ENCODE assay signal across 9 cellular contexts in genomic region chrX:47358387-47359065, GRCh38. TPM values are rescaled to one million over a fixed set of nuclear protein-coding genes. Genes with fewer than 3 reads are reported as not detected.
DNase-seq lines count a peak whose midpoint lies in the region; ATAC-seq, FAIRE-seq and TF ChIP-seq lines count a peak whose summit lies in the region.
"Had no signal": no experiment of that assay in that cellular context is flagged by ENCODE, and none has a peak within 500 bp of the region (broad histone marks: within the 10 kb centered on the region; RNA-seq: fewer than 3 reads in every experiment).

No MANE protein-coding gene starts in this region.

- TF ChIP-seq POLR2A in right lobe of liver (IDR thresholded peaks at IDR 0.05), result no peak
- no peak for TF ChIP-seq POLR2A in HepG2 (IDR thresholded peaks at IDR 0.05; ENCODE audit: insufficient read depth in 1 of 2, low read depth in 2 of 2, low read length in 2 of 2)

- peaks cover under 1% of the 10 kb centered on the region for H3K36me3 Mint-ChIP-seq in nephron (ENCODE audit: low read depth)

- CTCF ChIA-PET in HepG2 (lab: Yijun Ruan, JAX; ENCODE audit: low intra/inter-chr PET ratio, low total read pairs), result no interaction called here

- no TSS peak for BruUV-seq in HepG2 (replicated peaks; lab: Mats Ljungman, UMichigan)

- peaks cover 17% of the 10 kb centered on the region for H3K9me3 Mint-ChIP-seq in nephron

- H3K27ac ChIP-seq in right lobe of liver (no peak overlapping the region), HepG2 (ENCODE audit: extremely low read length, insufficient read depth, low read length) (no peak overlapping the region)

- ATAC-seq in right lobe of liver (no peak), esophagus mucosa (no peak), HepG2 (no peak)
- ATAC-seq: Panc1 had no signal

- intact Hi-C loops in right lobe of liver (cut with DNase I), result no loop called here
- intact Hi-C loops in HepG2 (cut with micrococcal nuclease; ENCODE audit: unreplicated experiment), result no loop called here

- no peak overlapping the region for H3K4me2 ChIP-seq in HepG2 (ENCODE audit: low read depth, low read length)

- in situ Hi-C loops in HepG2 (cut with HindIII; ENCODE audit: extremely low pct_ligation_motif_present, low pct_unique_long_range_greater_than_20kb), result no loop called here

- H3K27me3 Mint-ChIP-seq in nephron (ENCODE audit: low read depth), result peaks cover 4% of the 10 kb centered on the region
- H3K27me3 Mint-ChIP-seq: progenitor cell of endocrine pancreas had no signal

- TF ChIP-seq CTCF in nephron (IDR thresholded peaks at IDR 0.05; ENCODE audit: unreplicated experiment in 3 of 3) (no peak), right lobe of liver (IDR thresholded peaks at IDR 0.05) (no peak), HepG2 (CRISPR knock-in tag; IDR thresholded peaks at IDR 0.05) (no peak)

- H2AFZ ChIP-seq in HepG2 (ENCODE audit: low read length), result no peak overlapping the region

- H3K79me2 ChIP-seq in HepG2 (ENCODE audit: insufficient read depth, low read length), result no peaks in the 10 kb centered on the region

- H3K27ac Mint-ChIP-seq in nephron, result peak overlapping the region; percentile 8 to 35 (median 21)
- H3K27ac Mint-ChIP-seq: progenitor cell of endocrine pancreas had no signal

- POLR2A ChIA-PET in HepG2 (lab: Yijun Ruan, JAX), result no interaction called here

- peaks cover 13% of the 10 kb centered on the region for H3K4me1 Mint-ChIP-seq in nephron

- TF ChIP-seq EP300 in HepG2 (IDR thresholded peaks at IDR 0.05; ENCODE audit: low read depth in 2 of 2, low read length in 2 of 2) (no peak), HepG2 (CRISPR knock-in tag; IDR thresholded peaks at IDR 0.05; ENCODE audit: borderline replicate concordance) (no peak)

- FAIRE-seq in HepG2 (lab: Jason Lieb, UNC), result no peak

- H3K4me3 ChIP-seq in right lobe of liver, result no peak overlapping the region
- H3K4me3 ChIP-seq in HepG2 (replicated peaks in 1 of 3; ENCODE audit: insufficient read depth in 1 of 3, low read depth in 2 of 3, low read length in 3 of 3), result no peak overlapping the region

- TF ChIP-seq RAD21 in HepG2 (CRISPR knock-in tag; IDR thresholded peaks at IDR 0.05), result no peak

- 19% methylated on average over 5 of the region's 5 CpGs for WGBS in right lobe of liver (ENCODE audit: insufficient coverage, low coverage, low lambda C conversion rate, missing lambda C conversion rate)
- WGBS in HepG2 (ENCODE audit: low lambda C conversion rate), result 57% methylated on average over 2 of the region's 5 CpGs

- H3K4me1 ChIP-seq in right lobe of liver, result no peaks in the 10 kb centered on the region
- H3K4me1 ChIP-seq in HepG2 (ENCODE audit: insufficient read depth, low read length), result peaks cover 18% of the 10 kb centered on the region

- no peaks in the 10 kb centered on the region for H3K27me3 ChIP-seq in right lobe of liver
- no peaks in the 10 kb centered on the region for H3K27me3 ChIP-seq in HepG2 (ENCODE audit: control insufficient read depth in 1 of 2, insufficient read depth in 2 of 2, low read length in 2 of 2)

- DNase-seq in EH (ENCODE audit: low read depth) (peak; percentile 6), OCI-M1 (lab: John Stamatoyannopoulos, UW) (peak; percentile 0), activated T-helper 1 cell treated with Interleukin-2 at 50 U/mL for 16 hours (ENCODE audit: low read depth) (peak; percentile 4), right lobe of liver (no peak), HepG2 (ENCODE audit: low spot score) (no peak)

- no peaks in the 10 kb centered on the region for H4K20me1 ChIP-seq in HepG2 (ENCODE audit: insufficient read depth, low read length)

- no peaks in the 10 kb centered on the region for H3K36me3 ChIP-seq in right lobe of liver
- H3K36me3 ChIP-seq in HepG2 (replicated peaks in 1 of 2; ENCODE audit: control insufficient read depth in 1 of 2, insufficient read depth in 2 of 2, low read length in 2 of 2), result no peaks in the 10 kb centered on the region

- H3K9me3 ChIP-seq in right lobe of liver, result no peaks in the 10 kb centered on the region
- H3K9me3 ChIP-seq in HepG2 (ENCODE audit: low read length), result no peaks in the 10 kb centered on the region

- no peak overlapping the region for H3K9ac ChIP-seq in HepG2 (ENCODE audit: insufficient read depth, low read depth, low read length)

- no peak overlapping the region for H3K4me3 Mint-ChIP-seq in nephron

TF ChIP-seq in HepG2, 621 proteins besides CTCF, POLR2A, EP300 and RAD21 (continues in another document):
- TF ChIP-seq SIN3B (IDR thresholded peaks at IDR 0.05; ENCODE audit: low read length) (no peak), PREB (CRISPR knock-in tag; IDR thresholded peaks at IDR 0.05) (no peak), ATF7-NPFF (CRISPR knock-in tag; IDR thresholded peaks at IDR 0.05; ENCODE audit: low read depth) (no peak), SALL1 (CRISPR knock-in tag; IDR thresholded peaks at IDR 0.05) (no peak), SMAD1 (CRISPR knock-in tag; IDR thresholded peaks at IDR 0.05; ENCODE audit: borderline replicate concordance, low read depth) (no peak), MAFK (conservative IDR thresholded peaks at IDR 0.05 in 1 of 2, IDR thresholded peaks at IDR 0.05 in 1 of 2; ENCODE audit: low read length in 2 of 2) (no peak), AHDC1 (CRISPR knock-in tag; IDR thresholded peaks at IDR 0.05; ENCODE audit: borderline replicate concordance) (no peak), PPARG (CRISPR knock-in tag; conservative IDR thresholded peaks at IDR 0.05) (no peak)

RNA-seq across cellular contexts. Expression of gene ZNF157, which starts 11.9 kb away (rescaled TPM):
- not detected for total RNA-seq in right lobe of liver
- 0.16 TPM for total RNA-seq in esophagus mucosa
- total RNA-seq in HepG2 (2016; rRNA removed; fragmentation: Illumina TruSeq; extraction: Trizol), result not detected in 2 replicates
- total RNA-seq in HepG2 (2016; cell fraction: cytosol; rRNA removed; fragmentation: Illumina TruSeq; extraction: Trizol; ENCODE audit: low read depth), result not detected in 2 replicates
- not detected in 2 replicates for total RNA-seq in HepG2 (2016; cell fraction: insoluble cytoplasmic fraction; rRNA removed; fragmentation: Illumina TruSeq; extraction: Trizol)
- not detected in 2 replicates for total RNA-seq in HepG2 (2016; cell fraction: membrane; rRNA removed; fragmentation: Illumina TruSeq; extraction: Trizol)
- not detected in 2 replicates for total RNA-seq in HepG2 (2016; cell fraction: nucleus; rRNA removed; fragmentation: Illumina TruSeq; extraction: Trizol)
- not detected in 2 replicates for polyA plus RNA-seq in HepG2 (2011; rRNA removed)
- not detected in 2 replicates for polyA plus RNA-seq in HepG2 (2011; cell fraction: cytosol; rRNA removed)
- not detected in 2 replicates for polyA plus RNA-seq in HepG2 (2011; cell fraction: nucleus; rRNA removed)
- not detected in 2 replicates for polyA plus RNA-seq in HepG2 (2012)
- polyA plus RNA-seq in HepG2 (2016; cell fraction: cytosol; fragmentation: Illumina TruSeq; extraction: Trizol; ENCODE audit: low read depth), result not detected in 2 replicates
- polyA plus RNA-seq in HepG2 (2016; cell fraction: insoluble cytoplasmic fraction; fragmentation: Illumina TruSeq; extraction: Trizol; ENCODE audit: low read depth), result not detected in 2 replicates
- not detected in 2 replicates for polyA plus RNA-seq in HepG2 (2016; cell fraction: membrane; fragmentation: Illumina TruSeq; extraction: Trizol; ENCODE audit: low read depth)
- not detected in 2 replicates for polyA plus RNA-seq in HepG2 (2016; cell fraction: nucleus; fragmentation: Illumina TruSeq; extraction: Trizol; ENCODE audit: insufficient read depth, low read depth)
- polyA minus RNA-seq in HepG2 (2011; rRNA and poly(A)+ RNA removed; ENCODE audit: low replicate concordance), result not detected in 2 replicates
- not detected in 2 replicates for polyA minus RNA-seq in HepG2 (2011; cell fraction: cytosol; rRNA and poly(A)+ RNA removed)
- polyA minus RNA-seq in HepG2 (2011; cell fraction: nucleus; rRNA and poly(A)+ RNA removed), result not detected in 2 replicates

Comparison
In these comparisons a context has a peak if more than half of its experiments do, and no peak if none do; other contexts are left out.
1. DNase-seq: peak in EH (single experiment), OCI-M1 (single experiment) and activated T-helper 1 cell treated with Interleukin-2 at 50 U/mL for 16 hours (single experiment); none in right lobe of liver (0 of 3) and HepG2 (single experiment).